Comparison of ENCODE assay signal across 23 cellular contexts in genomic region chr7:137395425-137395824, GRCh38. TPM values are rescaled to one million over a fixed set of nuclear protein-coding genes. Genes with fewer than 3 reads are reported as not detected.
DNase-seq lines count a peak whose midpoint lies in the region; ATAC-seq lines count a peak whose summit lies in the region.
"Had no signal": no experiment of that assay in that cellular context is flagged by ENCODE, and none has a peak within 500 bp of the region (broad histone marks: within the 10 kb centered on the region; RNA-seq: fewer than 3 reads in every experiment).

No MANE protein-coding gene starts in this region.

- H4K20me1 ChIP-seq in Karpas-422 (ENCODE audit: insufficient read depth, low read depth, low read length) = no peaks in the 10 kb centered on the region

- ATAC-seq in HG03354 (IDR thresholded peaks at IDR 0.05; ENCODE audit: poor library complexity, severe bottlenecking, unreplicated experiment) (no peak), HG02885 (IDR thresholded peaks at IDR 0.05; ENCODE audit: poor library complexity, unreplicated experiment) (no peak)
- ATAC-seq: CD8-positive, alpha-beta T cell had no signal

- H3K79me2 ChIP-seq in Karpas-422 (ENCODE audit: low read length) = no peaks in the 10 kb centered on the region

- H2AFZ ChIP-seq in Karpas-422 (ENCODE audit: low read length) = no peak overlapping the region
- H2AFZ ChIP-seq: neural progenitor cell had no signal

- H3K27ac ChIP-seq in Karpas-422 (ENCODE audit: low read length) = no peak overlapping the region
- H3K27ac ChIP-seq: KMS-11, neural progenitor cell, right atrium auricular region, upper lobe of left lung had no signal

- H3K9ac ChIP-seq in Karpas-422 (ENCODE audit: low read length) = no peak overlapping the region
- H3K9ac ChIP-seq: KMS-11, neural progenitor cell had no signal

- DNase-seq in C1 segment of cervical spinal cord (lab: John Stamatoyannopoulos, UW) (peak in 10 of 14 donors; percentile 33 to 80 (median 48)), NCI-H2029 (lab: John Stamatoyannopoulos, UW) (peak; percentile 70), SHP77 treated with DMSO at 0.1 percent for 48 hours (lab: John Stamatoyannopoulos, UW) (peak; percentile 20), midbrain (lab: John Stamatoyannopoulos, UW) (peak; percentile 74), NCI-H1436 (lab: John Stamatoyannopoulos, UW) (no peak), Karpas-422 (no peak)
- DNase-seq: activated CD4-positive, alpha-beta memory T cell treated with anti-CD3 and anti-CD28 coated beads for 36 hours; activated naive CD4-positive, alpha-beta T cell treated with anti-CD3 and anti-CD28 coated beads for 36 hours; activated T-cell treated with anti-CD3 and anti-CD28 coated beads, Interleukin-2, amount 50 U/mL, for 24 hours; CD8-positive, alpha-beta T cell; EL; NCI-H1048; NCI-H524; OCI-M1; stimulated activated naive CD4-positive, alpha-beta T cell treated with Interleukin-2 at 50 U/mL for 16 hours; T-helper 2 cell had no signal

- H3K4me1 ChIP-seq in Karpas-422 (ENCODE audit: low read length) = peaks cover 5% of the 10 kb centered on the region
- H3K4me1 ChIP-seq: HAP-1, right atrium auricular region had no signal

- no peak overlapping the region for H3K4me2 ChIP-seq in Karpas-422 (ENCODE audit: low read depth, low read length, poor library complexity, severe bottlenecking)
- H3K4me2 ChIP-seq: KMS-11, neural progenitor cell had no signal

- no peaks in the 10 kb centered on the region for H3K9me3 ChIP-seq in Karpas-422 (ENCODE audit: low read length)
- H3K9me3 ChIP-seq: HAP-1, right atrium auricular region, upper lobe of left lung had no signal

- no peaks in the 10 kb centered on the region for H3K9me2 ChIP-seq in Karpas-422 (replicated peaks; ENCODE audit: insufficient read depth, low read length)

- H3K36me3 ChIP-seq in Karpas-422 (ENCODE audit: insufficient read depth, low read length) = no peaks in the 10 kb centered on the region
- H3K36me3 ChIP-seq: HAP-1, neural progenitor cell, right atrium auricular region, upper lobe of left lung had no signal

- no peaks in the 10 kb centered on the region for H3K27me3 ChIP-seq in Karpas-422 (ENCODE audit: low read length)
- H3K27me3 ChIP-seq: neural progenitor cell, right atrium auricular region, upper lobe of left lung had no signal

- H3K4me3 ChIP-seq in Karpas-422 (ENCODE audit: low read length) = no peak overlapping the region
- H3K4me3 ChIP-seq: HAP-1, neural progenitor cell, right atrium auricular region, upper lobe of left lung had no signal

RNA-seq across cellular contexts. Expression of gene PTN, which starts 51.9 kb away (rescaled TPM):
- 0.47 TPM in 1 of 2 replicates, not detected in the other for total RNA-seq in Karpas-422 (2014; rRNA removed; shearing (Covaris generic); ENCODE audit: low replicate concordance)
- total RNA-seq: activated CD4-positive, alpha-beta memory T cell treated with anti-CD3 and anti-CD28 coated beads for 36 hours; activated naive CD4-positive, alpha-beta T cell treated with anti-CD3 and anti-CD28 coated beads for 36 hours; CD8-positive, alpha-beta T cell had no signal

Comparison
In these comparisons a context has a peak if more than half of its experiments do, and no peak if none do; other contexts are left out.
1. DNase-seq: peak in C1 segment of cervical spinal cord (10 of 14), NCI-H2029 (single experiment), SHP77 treated with DMSO at 0.1 percent for 48 hours (single experiment) and midbrain (single experiment); none in NCI-H1436 (single experiment) and Karpas-422 (single experiment).